31 cellular contexts compared by ENCODE assay signal in genomic region chr13:42345367-42345766, GRCh38.
A peak's percentile ranks its signal among the peaks of the same experiment; 100 is the strongest.
DNase-seq lines count a peak whose midpoint lies in the region; ATAC-seq, FAIRE-seq and TF ChIP-seq lines count a peak whose summit lies in the region.
"Had no signal": no experiment of that assay in that cellular context is flagged by ENCODE, and none has a peak within 500 bp of the region (broad histone marks: within the 10 kb centered on the region; RNA-seq: fewer than 3 reads in every experiment).

No MANE protein-coding gene starts in this region.

- POLR2A ChIA-PET in activated CD8-positive, alpha-beta T cell treated with anti-CD3 and anti-CD28 coated beads for 36 hours (lab: Charles Lee), result interaction anchor here (0.8 kb wide), 1 partner anchor 45 kb away, joined by 3 read pairs; no protein-coding TSS in a partner anchor
- POLR2A ChIA-PET in activated CD8-positive, alpha-beta T cell treated with anti-CD3 and anti-CD28 coated beads, Interleukin-2, amount 10 ng/mL, durations not matched to agents 7 days and 5 days (lab: Charles Lee), result no interaction called here

- H3K27ac Mint-ChIP-seq in activated CD8-positive, alpha-beta T cell treated with anti-CD3 and anti-CD28 coated beads for 36 hours, result no peak overlapping the region
- no peak overlapping the region for H3K27ac Mint-ChIP-seq in activated CD8-positive, alpha-beta T cell treated with anti-CD3 and anti-CD28 coated beads, Interleukin-2, amount 10 ng/mL, durations not matched to agents 7 days and 5 days
- H3K27ac Mint-ChIP-seq: activated naive CD4-positive, alpha-beta T cell treated with anti-CD3 and anti-CD28 coated beads for 36 hours; CD8-positive, alpha-beta T cell; endodermal cell; H9; naive thymus-derived CD4-positive, alpha-beta T cell; stimulated activated memory B cell treated with anti-CD40 and anti-IgM and Interleukin-4, amounts not matched to agents 10 μg/mL and 1 μg/mL and 100 μg/mL, for 72 hours had no signal

- peaks cover 3% of the 10 kb centered on the region for H3K36me3 Mint-ChIP-seq in activated CD8-positive, alpha-beta T cell treated with anti-CD3 and anti-CD28 coated beads for 36 hours (ENCODE audit: low read depth)
- no peaks in the 10 kb centered on the region for H3K36me3 Mint-ChIP-seq in activated CD8-positive, alpha-beta T cell treated with anti-CD3 and anti-CD28 coated beads, Interleukin-2, amount 10 ng/mL, durations not matched to agents 7 days and 5 days (ENCODE audit: low read depth)
- H3K36me3 Mint-ChIP-seq: CD8-positive, alpha-beta T cell; stimulated activated memory B cell treated with anti-CD40 and anti-IgM and Interleukin-4, amounts not matched to agents 10 μg/mL and 1 μg/mL and 100 μg/mL, for 72 hours had no signal

- H3K27me3 Mint-ChIP-seq in activated CD8-positive, alpha-beta T cell treated with anti-CD3 and anti-CD28 coated beads for 36 hours, result no peaks in the 10 kb centered on the region
- no peaks in the 10 kb centered on the region for H3K27me3 Mint-ChIP-seq in activated CD8-positive, alpha-beta T cell treated with anti-CD3 and anti-CD28 coated beads, Interleukin-2, amount 10 ng/mL, durations not matched to agents 7 days and 5 days (ENCODE audit: low read depth)
- H3K27me3 Mint-ChIP-seq: naive thymus-derived CD4-positive, alpha-beta T cell; stimulated activated memory B cell treated with anti-CD40 and anti-IgM and Interleukin-4, amounts not matched to agents 10 μg/mL and 1 μg/mL and 100 μg/mL, for 72 hours had no signal

- H3K9me3 Mint-ChIP-seq in activated CD8-positive, alpha-beta T cell treated with anti-CD3 and anti-CD28 coated beads for 36 hours, result peaks cover 5% of the 10 kb centered on the region
- H3K9me3 Mint-ChIP-seq in activated CD8-positive, alpha-beta T cell treated with anti-CD3 and anti-CD28 coated beads, Interleukin-2, amount 10 ng/mL, durations not matched to agents 7 days and 5 days (ENCODE audit: insufficient read depth), result peaks cover 4% of the 10 kb centered on the region
- H3K9me3 Mint-ChIP-seq: activated naive CD4-positive, alpha-beta T cell treated with anti-CD3 and anti-CD28 coated beads for 36 hours; CD8-positive, alpha-beta T cell; endodermal cell; H9; stimulated activated memory B cell treated with anti-CD40 and anti-IgM and Interleukin-4, amounts not matched to agents 10 μg/mL and 1 μg/mL and 100 μg/mL, for 72 hours had no signal

- peaks cover 57% of the 10 kb centered on the region for H3K4me1 Mint-ChIP-seq in activated CD8-positive, alpha-beta T cell treated with anti-CD3 and anti-CD28 coated beads for 36 hours (ENCODE audit: low read depth)
- H3K4me1 Mint-ChIP-seq in activated CD8-positive, alpha-beta T cell treated with anti-CD3 and anti-CD28 coated beads, Interleukin-2, amount 10 ng/mL, durations not matched to agents 7 days and 5 days (ENCODE audit: low read depth), result peaks cover 48% of the 10 kb centered on the region

- CTCF ChIA-PET in activated CD8-positive, alpha-beta T cell treated with anti-CD3 and anti-CD28 coated beads for 36 hours (lab: Charles Lee), result interaction anchor here (1.2 to 1.4 kb wide), 2 partner anchors 11 to 12 kb away, joined by 3 to 8 read pairs; no protein-coding TSS in a partner anchor
- CTCF ChIA-PET in activated CD8-positive, alpha-beta T cell treated with anti-CD3 and anti-CD28 coated beads, Interleukin-2, amount 10 ng/mL, durations not matched to agents 7 days and 5 days (lab: Charles Lee), result interaction anchor here (1.3 to 3.2 kb wide), 3 partner anchors 11 to 133 kb away, joined by 4 to 9 read pairs (median 4); no protein-coding TSS in a partner anchor

- TF ChIP-seq CTCF in activated CD8-positive, alpha-beta T cell treated with anti-CD3 and anti-CD28 coated beads for 36 hours (IDR thresholded peaks at IDR 0.05), result no peak
- TF ChIP-seq CTCF in GM20000 (IDR thresholded peaks at IDR 0.05; ENCODE audit: extremely low read depth, missing control alignments), result no peak

- peak; percentile 39 for DNase-seq in activated CD8-positive, alpha-beta T cell treated with anti-CD3 and anti-CD28 coated beads for 36 hours
- no peak for DNase-seq in activated CD8-positive, alpha-beta T cell treated with anti-CD3 and anti-CD28 coated beads, Interleukin-2, amount 10 ng/mL, durations not matched to agents 7 days and 5 days
- peak; percentile 44 for DNase-seq in GM20000 (ENCODE audit: low spot score)
- DNase-seq in stimulated activated naive CD8-positive, alpha-beta T cell treated with anti-CD3 and anti-CD28 coated beads, Interleukin-15, Interleukin-2, amounts not matched to agents 100 U/mL and 50 U/mL, for 24 hours, result no peak
- no peak for DNase-seq in posterior vena cava (ENCODE audit: low spot score)
- no peak for DNase-seq in GM19239 (ENCODE audit: insufficient read length, low spot score)
- DNase-seq in foreskin melanocyte, result no peak
- DNase-seq: activated CD8-positive, alpha-beta memory T cell treated with anti-CD3 and anti-CD28 coated beads for 24 hours; activated naive CD4-positive, alpha-beta T cell treated with anti-CD3 and anti-CD28 coated beads for 36 hours; activated T-cell treated with anti-CD3 and anti-CD28 coated beads, Interleukin-2, amount 50 U/mL, for 1 hour; aorta; CD8-positive, alpha-beta T cell; DMS153; endodermal cell; esophagus squamous epithelium; gastrocnemius medialis; H9; hypothalamus; left ventricle myocardium inferior; MG63; naive thymus-derived CD4-positive, alpha-beta T cell; NCI-H2171; NCI-H524; nucleus accumbens; Peyer's patch; testis had no signal

- no peak overlapping the region for H3K4me3 Mint-ChIP-seq in activated CD8-positive, alpha-beta T cell treated with anti-CD3 and anti-CD28 coated beads for 36 hours
- H3K4me3 Mint-ChIP-seq in activated CD8-positive, alpha-beta T cell treated with anti-CD3 and anti-CD28 coated beads, Interleukin-2, amount 10 ng/mL, durations not matched to agents 7 days and 5 days, result no peak overlapping the region
- H3K4me3 Mint-ChIP-seq: activated naive CD4-positive, alpha-beta T cell treated with anti-CD3 and anti-CD28 coated beads for 36 hours; CD8-positive, alpha-beta T cell; endodermal cell; H9; naive thymus-derived CD4-positive, alpha-beta T cell; stimulated activated memory B cell treated with anti-CD40 and anti-IgM and Interleukin-4, amounts not matched to agents 10 μg/mL and 1 μg/mL and 100 μg/mL, for 72 hours had no signal

- intact Hi-C loops in activated CD8-positive, alpha-beta T cell treated with anti-CD3 and anti-CD28 coated beads for 36 hours (cut with micrococcal nuclease), result no loop called here
- intact Hi-C loops in posterior vena cava (cut with DNase I), result no loop called here

- ATAC-seq in activated CD8-positive, alpha-beta T cell treated with anti-CD3 and anti-CD28 coated beads for 36 hours, result peak; percentile 76
- ATAC-seq in activated CD8-positive, alpha-beta T cell treated with anti-CD3 and anti-CD28 coated beads, Interleukin-2, amount 10 ng/mL, durations not matched to agents 7 days and 5 days, result no peak
- ATAC-seq in HG03378 (IDR thresholded peaks at IDR 0.05; ENCODE audit: unreplicated experiment), result peak; percentile 63
- peak; percentile 57 for ATAC-seq in stimulated activated naive CD8-positive, alpha-beta T cell treated with anti-CD3 and anti-CD28 coated beads, Interleukin-15, Interleukin-2, amounts not matched to agents 100 U/mL and 50 U/mL, for 24 hours
- ATAC-seq: CD8-positive, alpha-beta T cell; gastrocnemius medialis; K562; naive thymus-derived CD4-positive, alpha-beta T cell; stimulated activated memory B cell treated with anti-CD40 and anti-IgM and Interleukin-4, amounts not matched to agents 10 μg/mL and 1 μg/mL and 100 μg/mL, for 72 hours had no signal

- FAIRE-seq in GM19239 (lab: Jason Lieb, UNC), result no peak
- FAIRE-seq: K562, TTC549, urothelium cell line had no signal

Comparison
In these comparisons a context has a peak if more than half of its experiments do, and no peak if none do; other contexts are left out.
1. DNase-seq: peak in activated CD8-positive, alpha-beta T cell treated with anti-CD3 and anti-CD28 coated beads for 36 hours (single experiment) and GM20000 (single experiment); none in activated CD8-positive, alpha-beta T cell treated with anti-CD3 and anti-CD28 coated beads, Interleukin-2, amount 10 ng/mL, durations not matched to agents 7 days and 5 days (single experiment), stimulated activated naive CD8-positive, alpha-beta T cell treated with anti-CD3 and anti-CD28 coated beads, Interleukin-15, Interleukin-2, amounts not matched to agents 100 U/mL and 50 U/mL, for 24 hours (single experiment), posterior vena cava (single experiment), GM19239 (single experiment) and foreskin melanocyte (single experiment).